Comparison of ENCODE assay signal across 10 cellular contexts in genomic region chr1:109133815-109134214, GRCh38. TPM values are rescaled to one million over a fixed set of nuclear protein-coding genes. Genes with fewer than 3 reads are reported as not detected.
A peak's percentile ranks its signal among the peaks of the same experiment; 100 is the strongest.
DNase-seq lines count a peak whose midpoint lies in the region; ATAC-seq and TF ChIP-seq lines count a peak whose summit lies in the region.
"Had no signal": no experiment of that assay in that cellular context is flagged by ENCODE, and none has a peak within 500 bp of the region (broad histone marks: within the 10 kb centered on the region; RNA-seq: fewer than 3 reads in every experiment).

No MANE protein-coding gene starts in this region.

- H2AFZ ChIP-seq in OCI-LY3 (ENCODE audit: low read depth, low read length) = peak overlapping the region; percentile 57; the same call in 1 of the 2 replicates

- peak; percentile 74 for DNase-seq in Ammon's horn (ENCODE audit: low spot score)
- peak; percentile 87 for DNase-seq in left lobe of liver (ENCODE audit: low spot score)
- DNase-seq in osteocyte (ENCODE audit: extremely low spot score, unreplicated experiment) = no peak
- DNase-seq in T-helper 1 cell = no peak
- no peak for DNase-seq in HT-29 (ENCODE audit: low spot score)
- no peak for DNase-seq in DMS153 (lab: John Stamatoyannopoulos, UW)
- DNase-seq: effector memory CD4-positive, alpha-beta T cell had no signal

- peak overlapping the region; percentile 43 for H3K4me3 ChIP-seq in OCI-LY3 (ENCODE audit: low read length)
- H3K4me3 ChIP-seq: thoracic aorta had no signal

- H3K36me3 ChIP-seq in OCI-LY3 (replicated peaks; ENCODE audit: low read depth, low read length) = no peaks in the 10 kb centered on the region
- H3K36me3 ChIP-seq: thoracic aorta had no signal

- peak; percentile 70 for ATAC-seq in GM21825 (IDR thresholded peaks at IDR 0.05; ENCODE audit: unreplicated experiment)
- peak; percentile 81 for ATAC-seq in left lobe of liver

- H4K20me1 ChIP-seq in OCI-LY3 (ENCODE audit: insufficient read depth, low read length) = no peaks in the 10 kb centered on the region

- H3K9me3 ChIP-seq in OCI-LY3 (ENCODE audit: insufficient read depth, low read length) = no peaks in the 10 kb centered on the region
- H3K9me3 ChIP-seq: thoracic aorta had no signal

- no peaks in the 10 kb centered on the region for H3K27me3 Mint-ChIP-seq in osteocyte (ENCODE audit: unreplicated experiment)

- H3K4me1 ChIP-seq in OCI-LY3 (ENCODE audit: low read length) = peaks cover 17% of the 10 kb centered on the region

- no peak for TF ChIP-seq CTCF in OCI-LY3 (IDR thresholded peaks at IDR 0.05; ENCODE audit: low read depth, low read length)
- no peak for TF ChIP-seq CTCF in osteocyte (IDR thresholded peaks at IDR 0.05)

- H3K27me3 ChIP-seq in OCI-LY3 (ENCODE audit: low read depth, low read length) = no peaks in the 10 kb centered on the region

- H3K4me2 ChIP-seq in OCI-LY3 (ENCODE audit: low read length) = peak overlapping the region; percentile 72

- no peak overlapping the region for H3K27ac Mint-ChIP-seq in osteocyte (ENCODE audit: unreplicated experiment)

- H3K9ac ChIP-seq in OCI-LY3 (ENCODE audit: low read length) = no peak overlapping the region

- no peak overlapping the region for H3K27ac ChIP-seq in OCI-LY3 (ENCODE audit: low read length)
- H3K27ac ChIP-seq: thoracic aorta had no signal

- H3K9me3 Mint-ChIP-seq in osteocyte (ENCODE audit: unreplicated experiment) = no peaks in the 10 kb centered on the region

- H3K4me1 Mint-ChIP-seq in osteocyte (ENCODE audit: unreplicated experiment) = no peaks in the 10 kb centered on the region

- no peak overlapping the region for H3K4me3 Mint-ChIP-seq in osteocyte (ENCODE audit: unreplicated experiment)

- no peaks in the 10 kb centered on the region for H3K79me2 ChIP-seq in OCI-LY3 (ENCODE audit: low read length)

- H3K36me3 Mint-ChIP-seq in osteocyte (ENCODE audit: unreplicated experiment) = no peaks in the 10 kb centered on the region

RNA-seq across cellular contexts. Expression of gene ELAPOR1, which starts 19.9 kb away (rescaled TPM):
- total RNA-seq in left lobe of liver = 0.48 TPM
- total RNA-seq in osteocyte = 0.31 and 0.83 TPM in 2 replicates
- 0.44 and 0.71 TPM in 2 replicates for total RNA-seq in HT-29 (2014; rRNA removed; shearing (Covaris generic))

RNA-seq across cellular contexts. Expression of gene TMEM167B, which starts 43.3 kb away (rescaled TPM):
- 18.9 TPM for total RNA-seq in left lobe of liver
- total RNA-seq in osteocyte = 35.8 and 41.7 TPM in 2 replicates
- total RNA-seq in HT-29 (2014; rRNA removed; shearing (Covaris generic)) = 9.8 and 16.4 TPM in 2 replicates

RNA-seq across cellular contexts. Expression of gene TAF13, which starts 58.0 kb away (rescaled TPM):
- 22.1 TPM for total RNA-seq in left lobe of liver
- total RNA-seq in osteocyte = 39.8 and 42.3 TPM in 2 replicates
- total RNA-seq in HT-29 (2014; rRNA removed; shearing (Covaris generic)) = 10.5 and 15.2 TPM in 2 replicates

Comparison
In these comparisons a context has a peak if more than half of its experiments do, and no peak if none do; other contexts are left out.
1. DNase-seq: peak in Ammon's horn (single experiment) and left lobe of liver (single experiment); none in osteocyte (single experiment), T-helper 1 cell (0 of 5), HT-29 (single experiment) and DMS153 (single experiment).